In genomic region chr13:107767119-107767518, GRCh38 we compare ENCODE assay signal across 16 cellular contexts.
DNase-seq lines count a peak whose midpoint lies in the region; ATAC-seq and TF ChIP-seq lines count a peak whose summit lies in the region.
"Had no signal": no experiment of that assay in that cellular context is flagged by ENCODE, and none has a peak within 500 bp of the region (broad histone marks: within the 10 kb centered on the region; RNA-seq: fewer than 3 reads in every experiment).

No MANE protein-coding gene starts in this region.

- no peaks in the 10 kb centered on the region for H3K79me1 ChIP-seq in mesendoderm (ENCODE audit: low read length)

- no peak for TF ChIP-seq CTCF in GM20000 (IDR thresholded peaks at IDR 0.05; ENCODE audit: extremely low read depth, missing control alignments)

- H3K56ac ChIP-seq in mesendoderm (ENCODE audit: low read length), result no peak overlapping the region

- no peak overlapping the region for H2BK5ac ChIP-seq in mesendoderm (ENCODE audit: low read length)

- H3K4ac ChIP-seq in mesendoderm (ENCODE audit: low read depth, low read length), result no peak overlapping the region

- no peak overlapping the region for H2BK120ac ChIP-seq in mesendoderm (ENCODE audit: low read depth, low read length)

- H3K9ac ChIP-seq in mesendoderm (ENCODE audit: low read length), result no peak overlapping the region

- ATAC-seq in HG03139 (IDR thresholded peaks at IDR 0.05; ENCODE audit: unreplicated experiment), result no peak
- ATAC-seq in GM21723 (IDR thresholded peaks at IDR 0.05; ENCODE audit: unreplicated experiment), result no peak
- ATAC-seq: stimulated activated naive CD8-positive, alpha-beta T cell treated with anti-CD3 and anti-CD28 coated beads, Interleukin-15, Interleukin-2, amounts not matched to agents 100 U/mL and 50 U/mL, for 24 hours had no signal

- H3K36me3 ChIP-seq in mesendoderm (ENCODE audit: control insufficient read depth, insufficient read depth, low read length), result no peaks in the 10 kb centered on the region
- H3K36me3 ChIP-seq: adrenal gland, neutrophil had no signal

- no peak overlapping the region for H2BK15ac ChIP-seq in mesendoderm (replicated peaks; ENCODE audit: low read depth)

- DNase-seq in Caki2 (ENCODE audit: low read depth) (peak; percentile 14), NCI-H1105 (lab: John Stamatoyannopoulos, UW) (peak; percentile 84), SHP77 (lab: John Stamatoyannopoulos, UW) (peak; percentile 50 to 76), mesendoderm (peak; percentile 82), activated T-cell treated with anti-CD3 and anti-CD28 coated beads for 4 hours (no peak), GM20000 (ENCODE audit: low spot score) (no peak)
- DNase-seq: activated CD4-positive, alpha-beta T cell treated with anti-CD3 and anti-CD28 coated beads for 4 hours; activated T-cell treated with anti-CD3 and anti-CD28 coated beads, Interleukin-2, amount 50 U/mL, for 24 hours; DMS79; HFFc6; NCI-H524 treated with DMSO at 0.1 percent for 48 hours; stimulated activated naive CD8-positive, alpha-beta T cell treated with anti-CD3 and anti-CD28 coated beads, Interleukin-15, Interleukin-2, amounts not matched to agents 100 U/mL and 50 U/mL, for 24 hours had no signal

- no peak overlapping the region for H4K8ac ChIP-seq in mesendoderm (ENCODE audit: low read depth, low read length)

- no peak overlapping the region for H3K4me2 ChIP-seq in mesendoderm (ENCODE audit: low read length)

- H3K27ac ChIP-seq in mesendoderm (ENCODE audit: low read depth, low read length), result no peak overlapping the region
- H3K27ac ChIP-seq: adrenal gland, neutrophil had no signal

- no peaks in the 10 kb centered on the region for H3K27me3 ChIP-seq in mesendoderm (ENCODE audit: insufficient read depth, low read length, poor library complexity)
- H3K27me3 ChIP-seq: adrenal gland, neutrophil had no signal

- peak overlapping the region; percentile 30 for H3K18ac ChIP-seq in mesendoderm (ENCODE audit: low read length)

- no peaks in the 10 kb centered on the region for H3K4me1 ChIP-seq in mesendoderm (ENCODE audit: control insufficient read depth, low read depth, low read length)
- H3K4me1 ChIP-seq: adrenal gland had no signal

- H2AK5ac ChIP-seq in mesendoderm (ENCODE audit: low read length), result no peak overlapping the region

- H3K23ac ChIP-seq in mesendoderm (ENCODE audit: low read length), result no peak overlapping the region

- no CpG with 5 or more reads among the region's 3 CpGs for WGBS in mesendoderm (ENCODE audit: extremely low coverage, insufficient coverage, low lambda C conversion rate)

- no peak overlapping the region for H4K5ac ChIP-seq in mesendoderm (ENCODE audit: low read length)

- in situ Hi-C loops in Caki2 (cut with HindIII; ENCODE audit: low pct_unique_long_range_greater_than_20kb, low sequenced_read_pairs), result no loop called here

- H3K79me2 ChIP-seq in mesendoderm (ENCODE audit: control insufficient read depth, insufficient read depth, low read length), result no peaks in the 10 kb centered on the region

- H3K4me3 ChIP-seq in mesendoderm (ENCODE audit: low read length), result no peak overlapping the region
- H3K4me3 ChIP-seq: adrenal gland had no signal

Comparison
In these comparisons a context has a peak if more than half of its experiments do, and no peak if none do; other contexts are left out.
1. DNase-seq: peak in Caki2 (single experiment), NCI-H1105 (single experiment), SHP77 (2 of 2) and mesendoderm (single experiment); none in activated T-cell treated with anti-CD3 and anti-CD28 coated beads for 4 hours (single experiment) and GM20000 (single experiment).